9 cellular contexts compared by ENCODE assay signal in genomic region chr5:82676663-82677062, GRCh38.
DNase-seq lines count a peak whose midpoint lies in the region; ATAC-seq and TF ChIP-seq lines count a peak whose summit lies in the region.
"Had no signal": no experiment of that assay in that cellular context is flagged by ENCODE, and none has a peak within 500 bp of the region (broad histone marks: within the 10 kb centered on the region; RNA-seq: fewer than 3 reads in every experiment).

No MANE protein-coding gene starts in this region.

- DNase-seq in GM20000 (ENCODE audit: low spot score) (peak; percentile 23), tibial nerve (ENCODE audit: low spot score in 2 of 2) (no peak), DMS153 treated with DMSO at 0.1 percent for 48 hours (lab: John Stamatoyannopoulos, UW; ENCODE audit: unreplicated experiment) (no peak), BE2C (no peak), caudate nucleus (lab: John Stamatoyannopoulos, UW) (no peak)
- DNase-seq in activated naive CD8-positive, alpha-beta T cell treated with anti-CD3 and anti-CD28 coated beads, Interleukin-2, amount 50 U/mL, for 24 hours: no peak
- DNase-seq: NCI-H510A treated with DMSO at 0.1 percent for 48 hours had no signal

- TF ChIP-seq POLR2A in tibial nerve (IDR thresholded peaks at IDR 0.05): no peak

- no peaks in the 10 kb centered on the region for H3K9me3 ChIP-seq in tibial nerve
- no peaks in the 10 kb centered on the region; the same call in 1 of the 2 replicates for H3K9me3 ChIP-seq in BE2C

- H3K27ac ChIP-seq in tibial nerve: no peak overlapping the region
- no peak overlapping the region for H3K27ac ChIP-seq in caudate nucleus (ENCODE audit: low read depth, low read length)

- peaks cover 7% of the 10 kb centered on the region for H3K36me3 Mint-ChIP-seq in activated naive CD8-positive, alpha-beta T cell treated with anti-CD3 and anti-CD28 coated beads, Interleukin-2, amount 50 U/mL, for 24 hours (ENCODE audit: low read depth)

- no peak for TF ChIP-seq EP300 in tibial nerve (IDR thresholded peaks at IDR 0.05)

- ATAC-seq in GM18502 (IDR thresholded peaks at IDR 0.05; ENCODE audit: poor library complexity, unreplicated experiment) (peak; percentile 90), HG03342 (IDR thresholded peaks at IDR 0.05; ENCODE audit: unreplicated experiment) (peak; percentile 60)
- ATAC-seq in activated naive CD8-positive, alpha-beta T cell treated with anti-CD3 and anti-CD28 coated beads, Interleukin-2, amount 50 U/mL, for 24 hours: peak; percentile 94

- peaks cover 37% of the 10 kb centered on the region for H3K4me1 Mint-ChIP-seq in activated naive CD8-positive, alpha-beta T cell treated with anti-CD3 and anti-CD28 coated beads, Interleukin-2, amount 50 U/mL, for 24 hours

- no peaks in the 10 kb centered on the region for H3K36me3 ChIP-seq in tibial nerve
- no peaks in the 10 kb centered on the region for H3K36me3 ChIP-seq in BE2C

- TF ChIP-seq CTCF in GM20000 (IDR thresholded peaks at IDR 0.05; ENCODE audit: extremely low read depth, missing control alignments) (no peak), tibial nerve (IDR thresholded peaks at IDR 0.05) (no peak), BE2C (IDR thresholded peaks at IDR 0.05; ENCODE audit: low read depth, low read length) (no peak)

- H3K4me3 Mint-ChIP-seq in activated naive CD8-positive, alpha-beta T cell treated with anti-CD3 and anti-CD28 coated beads, Interleukin-2, amount 50 U/mL, for 24 hours: peak overlapping the region; percentile 56

- peaks cover 7% of the 10 kb centered on the region for H3K27me3 Mint-ChIP-seq in activated naive CD8-positive, alpha-beta T cell treated with anti-CD3 and anti-CD28 coated beads, Interleukin-2, amount 50 U/mL, for 24 hours

- H3K9me3 Mint-ChIP-seq in activated naive CD8-positive, alpha-beta T cell treated with anti-CD3 and anti-CD28 coated beads, Interleukin-2, amount 50 U/mL, for 24 hours: peaks cover 24% of the 10 kb centered on the region

- H3K27me3 ChIP-seq in tibial nerve (no peaks in the 10 kb centered on the region), BE2C (no peaks in the 10 kb centered on the region)

- H3K4me1 ChIP-seq in tibial nerve (no peaks in the 10 kb centered on the region), BE2C (peaks cover 2% of the 10 kb centered on the region)

- 84 to 88% methylated on average over 4 of the region's 4 CpGs for WGBS in tibial nerve, 2 donors

- peak overlapping the region; percentile 88 for H3K27ac Mint-ChIP-seq in activated naive CD8-positive, alpha-beta T cell treated with anti-CD3 and anti-CD28 coated beads, Interleukin-2, amount 50 U/mL, for 24 hours

- H3K4me3 ChIP-seq in tibial nerve: no peak overlapping the region
- H3K4me3 ChIP-seq in BE2C (ENCODE audit: low read depth, low read length): no peak overlapping the region
